Comparison of ENCODE assay signal across 8 cellular contexts in the genomic region with DNA sequence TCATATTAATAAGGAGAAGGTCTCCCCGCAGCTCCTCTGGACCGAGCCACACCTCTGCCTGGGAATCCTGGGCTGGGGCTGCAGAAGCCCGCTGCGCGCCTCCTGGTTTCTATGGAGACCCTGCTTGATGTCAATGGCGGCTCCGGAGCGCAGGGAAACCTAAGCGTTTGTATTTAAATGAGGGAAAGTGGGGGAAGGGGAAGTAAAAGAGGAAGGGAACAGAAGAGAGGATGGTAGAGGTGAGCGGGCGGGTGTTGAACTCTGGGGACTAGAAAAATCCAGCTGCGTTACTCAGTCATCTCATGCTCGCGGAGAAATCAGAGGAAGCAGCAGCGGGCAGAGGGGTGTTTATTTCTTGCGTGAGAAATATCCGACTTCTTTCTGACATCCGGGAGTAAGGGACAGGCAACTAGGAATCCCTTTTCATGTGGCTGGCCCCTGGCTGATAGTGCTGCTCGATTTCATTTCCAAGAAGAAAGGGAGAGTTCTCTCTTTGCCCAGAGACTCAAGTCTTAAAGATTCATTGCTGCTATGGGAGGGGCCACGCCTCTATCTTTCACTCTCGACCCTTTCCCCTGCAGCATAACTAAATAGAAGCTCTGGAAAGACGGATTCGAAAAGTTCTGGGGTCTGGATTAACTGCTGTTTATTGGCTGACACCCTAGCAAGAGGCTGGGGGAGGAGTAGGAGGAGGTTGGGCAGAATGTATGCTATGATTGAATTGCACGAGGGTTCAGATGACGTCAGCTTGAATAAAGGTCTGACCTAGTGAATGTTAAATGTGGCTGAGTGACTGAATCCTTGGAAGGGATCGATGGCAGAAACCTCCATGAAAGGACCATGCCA.
DNase-seq lines count a peak whose midpoint lies in the region; ATAC-seq, FAIRE-seq and TF ChIP-seq lines count a peak whose summit lies in the region.

No MANE protein-coding gene starts in this region.

- no peaks in the 10 kb centered on the region for H3K36me3 Mint-ChIP-seq in activated B cell treated with CpG ODN at 0.5 μM for 24 hours (ENCODE audit: low read depth)

- peak overlapping the region; percentile 50 to 59 (median 53) for H3K4me3 ChIP-seq in esophagus muscularis mucosa
- peak overlapping the region; percentile 57 to 68 for H3K4me3 ChIP-seq in muscle layer of colon (ENCODE audit: low read depth in 1 of 2, low read length in 2 of 2)

- peak overlapping the region; percentile 16 for H3K27ac Mint-ChIP-seq in activated B cell treated with CpG ODN at 0.5 μM for 24 hours

- no peak overlapping the region for H3K9ac ChIP-seq in muscle layer of colon (ENCODE audit: low read length)

- no peak for TF ChIP-seq CTCF in activated B cell treated with CpG ODN at 0.5 μM for 24 hours (IDR thresholded peaks at IDR 0.05)
- TF ChIP-seq CTCF in esophagus muscularis mucosa (IDR thresholded peaks at IDR 0.05) = no peak

- H3K27ac ChIP-seq in esophagus muscularis mucosa (replicated peaks in 1 of 4) = peak overlapping the region in 2 of 4 donors; percentile 26 to 55
- H3K27ac ChIP-seq in muscle layer of colon (ENCODE audit: low read depth, low read length) = no peak overlapping the region

- H3K27me3 Mint-ChIP-seq in activated B cell treated with CpG ODN at 0.5 μM for 24 hours = peaks cover 10% of the 10 kb centered on the region

- H3K4me1 ChIP-seq in esophagus muscularis mucosa = peaks cover 10 to 19% (median 16%) of the 10 kb centered on the region in 4 donors
- H3K4me1 ChIP-seq in muscle layer of colon (ENCODE audit: insufficient read depth, low read length) = no peaks in the 10 kb centered on the region

- WGBS in esophagus muscularis mucosa = 2% methylated on average over 26 of the region's 26 CpGs

- H3K27me3 ChIP-seq in esophagus muscularis mucosa (no peaks in the 10 kb centered on the region), muscle layer of colon (ENCODE audit: control insufficient read depth in 1 of 2, insufficient read depth in 2 of 2, low read length in 2 of 2) (no peaks in the 10 kb centered on the region)

- CTCF ChIA-PET in activated B cell treated with CpG ODN at 0.5 μM for 24 hours (lab: Charles Lee) = no interaction called here

- peak overlapping the region; percentile 88 for H3K4me3 Mint-ChIP-seq in activated B cell treated with CpG ODN at 0.5 μM for 24 hours

- ATAC-seq in activated B cell treated with CpG ODN at 0.5 μM for 24 hours (ENCODE audit: low read depth) = peak; percentile 47
- ATAC-seq in GM21528 (IDR thresholded peaks at IDR 0.05; ENCODE audit: low FRiP score, unreplicated experiment) = no peak

- H3K4me1 Mint-ChIP-seq in activated B cell treated with CpG ODN at 0.5 μM for 24 hours = peaks cover 27% of the 10 kb centered on the region

- H3K36me3 ChIP-seq in esophagus muscularis mucosa (no peaks in the 10 kb centered on the region), muscle layer of colon (ENCODE audit: insufficient read depth, low read length) (no peaks in the 10 kb centered on the region)

- no peak for TF ChIP-seq POLR2A in esophagus muscularis mucosa (IDR thresholded peaks at IDR 0.05; ENCODE audit: low read depth)

- intact Hi-C loops in activated B cell treated with CpG ODN at 0.5 μM for 24 hours (cut with micrococcal nuclease) = loop anchor here (2.0 kb wide), 2 partner anchors 146 to 272 kb away; no protein-coding TSS in a partner anchor
- intact Hi-C loops in esophagus muscularis mucosa (cut with DNase I) = no loop called here

- no peak for TF ChIP-seq EP300 in esophagus muscularis mucosa (IDR thresholded peaks at IDR 0.05)

- H3K9me3 Mint-ChIP-seq in activated B cell treated with CpG ODN at 0.5 μM for 24 hours = no peaks in the 10 kb centered on the region

- FAIRE-seq in urothelium cell line (lab: Jason Lieb, UNC) = no peak

- peak; percentile 35 for DNase-seq in SKM-1 treated with dmso at 0.1 percent for 144 hours (lab: John Stamatoyannopoulos, UW; ENCODE audit: unreplicated experiment)
- DNase-seq in SKM-1 (lab: John Stamatoyannopoulos, UW; ENCODE audit: unreplicated experiment) = no peak
- peak; percentile 24 for DNase-seq in NCI-H1436 treated with DMSO at 0.1 percent for 48 hours (lab: John Stamatoyannopoulos, UW)
- DNase-seq in activated B cell treated with CpG ODN at 0.5 μM for 24 hours = no peak
- no peak for DNase-seq in esophagus muscularis mucosa (ENCODE audit: extremely low spot score)
- peak; percentile 74 for DNase-seq in urothelium cell line (ENCODE audit: low spot score)

- POLR2A ChIA-PET in activated B cell treated with CpG ODN at 0.5 μM for 24 hours (lab: Charles Lee) = no interaction called here

- no peaks in the 10 kb centered on the region for H3K9me3 ChIP-seq in esophagus muscularis mucosa
- no peaks in the 10 kb centered on the region for H3K9me3 ChIP-seq in muscle layer of colon (ENCODE audit: low read length)

Comparison
In these comparisons a context has a peak if more than half of its experiments do, and no peak if none do; other contexts are left out.
1. DNase-seq: peak in SKM-1 treated with dmso at 0.1 percent for 144 hours (single experiment), NCI-H1436 treated with DMSO at 0.1 percent for 48 hours (single experiment) and urothelium cell line (single experiment); none in SKM-1 (single experiment), activated B cell treated with CpG ODN at 0.5 μM for 24 hours (single experiment) and esophagus muscularis mucosa (single experiment).